ENCODE assay signal across 11 cellular contexts in the genomic region with DNA sequence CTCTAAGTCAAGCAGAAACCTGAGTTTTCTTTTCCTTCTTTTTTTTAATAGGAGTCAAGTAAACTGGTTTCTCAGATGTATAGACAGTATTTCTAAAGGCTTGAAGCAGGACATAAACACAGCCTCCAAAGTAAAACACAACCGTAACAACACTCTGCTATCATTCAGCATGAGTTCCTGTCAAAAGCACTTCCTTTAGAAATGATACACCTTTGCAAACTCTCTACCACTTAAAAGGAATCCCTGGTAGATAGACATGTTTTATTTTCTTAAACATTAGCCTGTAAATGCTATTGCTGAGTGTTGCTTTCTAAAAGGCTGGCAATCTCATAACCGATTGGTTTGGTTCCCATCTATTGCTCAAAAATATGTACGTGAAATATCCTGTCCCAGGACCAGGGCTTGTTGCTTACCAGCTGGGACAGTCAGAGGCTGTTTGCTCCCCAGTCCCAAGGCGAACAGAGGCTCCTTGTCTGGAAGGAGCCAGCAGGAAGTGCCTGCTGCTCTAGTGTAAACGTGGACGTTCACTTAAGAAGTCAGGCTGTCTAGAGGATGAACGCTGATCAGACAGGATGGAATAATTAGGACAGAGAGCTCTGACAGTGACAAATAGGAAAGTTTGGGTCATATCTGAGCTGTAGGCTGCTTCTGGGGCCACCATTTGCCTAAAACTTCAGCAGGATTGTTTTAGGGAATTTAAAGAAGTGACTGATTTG.
A peak's percentile ranks its signal among the peaks of the same experiment; 100 is the strongest.
DNase-seq lines count a peak whose midpoint lies in the region; ATAC-seq and TF ChIP-seq lines count a peak whose summit lies in the region.
"Had no signal": no experiment of that assay in that cellular context is flagged by ENCODE, and none has a peak within 500 bp of the region (broad histone marks: within the 10 kb centered on the region; RNA-seq: fewer than 3 reads in every experiment).

No MANE protein-coding gene starts in this region.

- H3K27ac Mint-ChIP-seq in CD4-positive, alpha-beta T cell: peak overlapping the region; percentile 93
- peak overlapping the region; percentile 90 to 99 (median 95) for H3K27ac Mint-ChIP-seq in naive thymus-derived CD8-positive, alpha-beta T cell
- H3K27ac Mint-ChIP-seq in activated T-helper 2 cell treated with anti-CD3 and anti-CD28 coated beads, Interferon-gamma antibody, Interleukin-2, Interleukin-4, amounts not matched to agents 10 μg/mL and 5 μg/mL and 100 μg/mL, durations not matched to agents 14 hours and 24 hours and 36 hours: no peak overlapping the region
- no peak overlapping the region for H3K27ac Mint-ChIP-seq in glutamatergic neuron (ENCODE audit: unreplicated experiment)

- H3K9me3 Mint-ChIP-seq in CD4-positive, alpha-beta T cell: no peaks in the 10 kb centered on the region
- no peaks in the 10 kb centered on the region for H3K9me3 Mint-ChIP-seq in naive thymus-derived CD8-positive, alpha-beta T cell
- H3K9me3 Mint-ChIP-seq in activated T-helper 2 cell treated with anti-CD3 and anti-CD28 coated beads, Interferon-gamma antibody, Interleukin-2, Interleukin-4, amounts not matched to agents 10 μg/mL and 5 μg/mL and 100 μg/mL, durations not matched to agents 14 hours and 24 hours and 36 hours: no peaks in the 10 kb centered on the region
- peaks cover 3% of the 10 kb centered on the region for H3K9me3 Mint-ChIP-seq in glutamatergic neuron (ENCODE audit: unreplicated experiment)

- POLR2A ChIA-PET in CD4-positive, alpha-beta T cell (lab: Charles Lee): interaction anchor here (1.1 to 1.3 kb wide), 6 partner anchors 8 to 185 kb away, joined by 3 to 6 read pairs (median 3); no protein-coding TSS in a partner anchor
- POLR2A ChIA-PET in naive thymus-derived CD8-positive, alpha-beta T cell (lab: Charles Lee): interaction anchor here (0.6 to 2.4 kb wide), 7 partner anchors 7 to 165 kb away, joined by 3 to 20 read pairs (median 6); no protein-coding TSS in a partner anchor

- peak overlapping the region; percentile 73 for H3K4me3 Mint-ChIP-seq in CD4-positive, alpha-beta T cell
- H3K4me3 Mint-ChIP-seq in naive thymus-derived CD8-positive, alpha-beta T cell: peak overlapping the region; percentile 63 to 85 (median 82)
- H3K4me3 Mint-ChIP-seq in activated T-helper 2 cell treated with anti-CD3 and anti-CD28 coated beads, Interferon-gamma antibody, Interleukin-2, Interleukin-4, amounts not matched to agents 10 μg/mL and 5 μg/mL and 100 μg/mL, durations not matched to agents 14 hours and 24 hours and 36 hours (ENCODE audit: low read depth): no peak overlapping the region
- no peak overlapping the region for H3K4me3 Mint-ChIP-seq in glutamatergic neuron (ENCODE audit: unreplicated experiment)

- no peaks in the 10 kb centered on the region for H3K27me3 ChIP-seq in CD4-positive, alpha-beta T cell (ENCODE audit: control insufficient read depth, insufficient read depth, low read length)
- H3K27me3 ChIP-seq: testis had no signal

- H3K4me1 Mint-ChIP-seq in CD4-positive, alpha-beta T cell (ENCODE audit: low read depth): peaks cover 40% of the 10 kb centered on the region
- peaks cover 30 to 42% (median 40%) of the 10 kb centered on the region in 4 donors for H3K4me1 Mint-ChIP-seq in naive thymus-derived CD8-positive, alpha-beta T cell
- peaks cover 13% of the 10 kb centered on the region for H3K4me1 Mint-ChIP-seq in activated T-helper 2 cell treated with anti-CD3 and anti-CD28 coated beads, Interferon-gamma antibody, Interleukin-2, Interleukin-4, amounts not matched to agents 10 μg/mL and 5 μg/mL and 100 μg/mL, durations not matched to agents 14 hours and 24 hours and 36 hours (ENCODE audit: low read depth)
- H3K4me1 Mint-ChIP-seq in glutamatergic neuron (ENCODE audit: low read depth, unreplicated experiment): peaks cover 2% of the 10 kb centered on the region

- H3K27me3 Mint-ChIP-seq in CD4-positive, alpha-beta T cell: no peaks in the 10 kb centered on the region
- H3K27me3 Mint-ChIP-seq in naive thymus-derived CD8-positive, alpha-beta T cell: peaks cover 0 to 2% (median 0%) of the 10 kb centered on the region in 5 donors
- H3K27me3 Mint-ChIP-seq in activated T-helper 2 cell treated with anti-CD3 and anti-CD28 coated beads, Interferon-gamma antibody, Interleukin-2, Interleukin-4, amounts not matched to agents 10 μg/mL and 5 μg/mL and 100 μg/mL, durations not matched to agents 14 hours and 24 hours and 36 hours (ENCODE audit: low read depth): peaks cover 1% of the 10 kb centered on the region
- H3K27me3 Mint-ChIP-seq in glutamatergic neuron (ENCODE audit: unreplicated experiment): no peaks in the 10 kb centered on the region

- H3K9me3 ChIP-seq in CD4-positive, alpha-beta T cell (ENCODE audit: control insufficient read depth, low read length): no peaks in the 10 kb centered on the region
- H3K9me3 ChIP-seq: testis had no signal

- intact Hi-C loops in CD4-positive, alpha-beta T cell (cut with DNase I, micrococcal nuclease): no loop called here
- intact Hi-C loops in activated T-helper 2 cell treated with anti-CD3 and anti-CD28 coated beads, Interferon-gamma antibody, Interleukin-2, Interleukin-4, amounts not matched to agents 10 μg/mL and 5 μg/mL and 100 μg/mL, durations not matched to agents 14 hours and 24 hours and 36 hours (cut with micrococcal nuclease): no loop called here

- in situ Hi-C loops in SK-MEL-5 (cut with HindIII; ENCODE audit: low pct_unique_long_range_greater_than_20kb, low sequenced_read_pairs): no loop called here

- no peak for DNase-seq in CD4-positive, alpha-beta T cell
- peak; percentile 94 for DNase-seq in SK-MEL-5 (ENCODE audit: low read depth, low spot score)
- DNase-seq in epithelial cell of esophagus (ENCODE audit: low read depth): peak; percentile 29
- DNase-seq in naive thymus-derived CD8-positive, alpha-beta T cell: peak in 3 of 10 donors; percentile 35 to 55 (median 43)
- DNase-seq in activated T-helper 2 cell treated with anti-CD3 and anti-CD28 coated beads, Interferon-gamma antibody, Interleukin-2, Interleukin-4, amounts not matched to agents 10 μg/mL and 5 μg/mL and 100 μg/mL, durations not matched to agents 14 hours and 24 hours and 36 hours (ENCODE audit: low spot score): no peak
- no peak for DNase-seq in glutamatergic neuron
- no peak for DNase-seq in DMS 273 (lab: John Stamatoyannopoulos, UW; ENCODE audit: unreplicated experiment)
- DNase-seq: amniotic stem cell, EL, testis had no signal

- peak; percentile 78 for ATAC-seq in CD4-positive, alpha-beta T cell (ENCODE audit: poor library complexity)
- ATAC-seq in naive thymus-derived CD8-positive, alpha-beta T cell: peak; percentile 84 to 92
- ATAC-seq in GM21576 (IDR thresholded peaks at IDR 0.05; ENCODE audit: unreplicated experiment): no peak

- H3K27ac ChIP-seq in CD4-positive, alpha-beta T cell (ENCODE audit: low read depth, low read length): peak overlapping the region; percentile 42
- H3K27ac ChIP-seq: testis had no signal

- H3K36me3 Mint-ChIP-seq in CD4-positive, alpha-beta T cell (ENCODE audit: low read depth): no peaks in the 10 kb centered on the region
- no peaks in the 10 kb centered on the region for H3K36me3 Mint-ChIP-seq in naive thymus-derived CD8-positive, alpha-beta T cell
- H3K36me3 Mint-ChIP-seq in activated T-helper 2 cell treated with anti-CD3 and anti-CD28 coated beads, Interferon-gamma antibody, Interleukin-2, Interleukin-4, amounts not matched to agents 10 μg/mL and 5 μg/mL and 100 μg/mL, durations not matched to agents 14 hours and 24 hours and 36 hours (ENCODE audit: low read depth): no peaks in the 10 kb centered on the region
- H3K36me3 Mint-ChIP-seq in glutamatergic neuron (ENCODE audit: unreplicated experiment): no peaks in the 10 kb centered on the region

- CTCF ChIA-PET in CD4-positive, alpha-beta T cell (lab: Charles Lee): interaction anchor here (0.8 to 1.5 kb wide), 2 partner anchors 103 to 156 kb away, joined by 3 read pairs; no protein-coding TSS in a partner anchor

- TF ChIP-seq CTCF in CD4-positive, alpha-beta T cell (IDR thresholded peaks at IDR 0.05): no peak
- no peak for TF ChIP-seq CTCF in epithelial cell of esophagus (IDR thresholded peaks at IDR 0.05; ENCODE audit: insufficient read depth, low read depth, low read length, missing control alignments)
- TF ChIP-seq CTCF in glutamatergic neuron (IDR thresholded peaks at IDR 0.05; ENCODE audit: partially characterized antibody, unreplicated experiment): no peak

- H3K4me3 ChIP-seq in epithelial cell of esophagus (ENCODE audit: low read length): no peak overlapping the region
- H3K4me3 ChIP-seq: testis had no signal

Comparison
In these comparisons a context has a peak if more than half of its experiments do, and no peak if none do; other contexts are left out.
1. DNase-seq: peak in SK-MEL-5 (single experiment) and epithelial cell of esophagus (single experiment); none in CD4-positive, alpha-beta T cell (0 of 10), activated T-helper 2 cell treated with anti-CD3 and anti-CD28 coated beads, Interferon-gamma antibody, Interleukin-2, Interleukin-4, amounts not matched to agents 10 μg/mL and 5 μg/mL and 100 μg/mL, durations not matched to agents 14 hours and 24 hours and 36 hours (single experiment), glutamatergic neuron (single experiment) and DMS 273 (single experiment).
2. H3K27ac Mint-ChIP-seq: peak in CD4-positive, alpha-beta T cell (single experiment) and naive thymus-derived CD8-positive, alpha-beta T cell (10 of 10); none in activated T-helper 2 cell treated with anti-CD3 and anti-CD28 coated beads, Interferon-gamma antibody, Interleukin-2, Interleukin-4, amounts not matched to agents 10 μg/mL and 5 μg/mL and 100 μg/mL, durations not matched to agents 14 hours and 24 hours and 36 hours (single experiment) and glutamatergic neuron (single experiment).
3. H3K4me3 Mint-ChIP-seq: peak in CD4-positive, alpha-beta T cell (single experiment) and naive thymus-derived CD8-positive, alpha-beta T cell (10 of 10); none in activated T-helper 2 cell treated with anti-CD3 and anti-CD28 coated beads, Interferon-gamma antibody, Interleukin-2, Interleukin-4, amounts not matched to agents 10 μg/mL and 5 μg/mL and 100 μg/mL, durations not matched to agents 14 hours and 24 hours and 36 hours (single experiment) and glutamatergic neuron (single experiment).